In the genomic region with DNA sequence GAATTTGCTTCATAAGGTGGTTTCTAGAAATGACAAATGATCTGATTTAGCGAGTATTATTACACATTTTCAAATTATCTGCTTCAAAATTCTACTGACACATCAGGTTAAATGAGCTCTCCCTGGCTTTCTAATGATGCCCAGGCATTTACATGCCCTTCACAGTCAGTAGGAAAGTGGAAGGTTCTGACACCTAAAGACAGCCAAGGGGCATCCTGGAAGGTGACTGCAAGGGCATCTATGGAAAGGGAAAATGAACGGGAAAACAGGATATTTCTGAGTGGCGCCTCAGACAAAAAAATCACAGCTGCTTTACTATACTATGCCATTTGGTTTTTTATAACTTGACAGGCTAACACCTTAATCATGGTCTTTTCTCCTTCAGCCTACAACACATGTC, we compare ENCODE assay signal across 7 cellular contexts.
"Had no signal": no experiment of that assay in that cellular context is flagged by ENCODE, and none has a peak within 500 bp of the region (broad histone marks: within the 10 kb centered on the region; RNA-seq: fewer than 3 reads in every experiment).

No MANE protein-coding gene starts in this region.

- DNase-seq: GM23248, GOT3, H7, HFFc6 had no signal

- ATAC-seq: HCT116, HepG2 had no signal

- H3K27me3 Mint-ChIP-seq: IgD-negative memory B cell had no signal

- H3K27ac Mint-ChIP-seq: HFFc6 had no signal

- H3K4me3 Mint-ChIP-seq: HFFc6, IgD-negative memory B cell had no signal

- H3K9me3 Mint-ChIP-seq: HFFc6, IgD-negative memory B cell had no signal

- FAIRE-seq: HepG2 had no signal
